1 cellular context compared by ENCODE assay signal in the genomic region with DNA sequence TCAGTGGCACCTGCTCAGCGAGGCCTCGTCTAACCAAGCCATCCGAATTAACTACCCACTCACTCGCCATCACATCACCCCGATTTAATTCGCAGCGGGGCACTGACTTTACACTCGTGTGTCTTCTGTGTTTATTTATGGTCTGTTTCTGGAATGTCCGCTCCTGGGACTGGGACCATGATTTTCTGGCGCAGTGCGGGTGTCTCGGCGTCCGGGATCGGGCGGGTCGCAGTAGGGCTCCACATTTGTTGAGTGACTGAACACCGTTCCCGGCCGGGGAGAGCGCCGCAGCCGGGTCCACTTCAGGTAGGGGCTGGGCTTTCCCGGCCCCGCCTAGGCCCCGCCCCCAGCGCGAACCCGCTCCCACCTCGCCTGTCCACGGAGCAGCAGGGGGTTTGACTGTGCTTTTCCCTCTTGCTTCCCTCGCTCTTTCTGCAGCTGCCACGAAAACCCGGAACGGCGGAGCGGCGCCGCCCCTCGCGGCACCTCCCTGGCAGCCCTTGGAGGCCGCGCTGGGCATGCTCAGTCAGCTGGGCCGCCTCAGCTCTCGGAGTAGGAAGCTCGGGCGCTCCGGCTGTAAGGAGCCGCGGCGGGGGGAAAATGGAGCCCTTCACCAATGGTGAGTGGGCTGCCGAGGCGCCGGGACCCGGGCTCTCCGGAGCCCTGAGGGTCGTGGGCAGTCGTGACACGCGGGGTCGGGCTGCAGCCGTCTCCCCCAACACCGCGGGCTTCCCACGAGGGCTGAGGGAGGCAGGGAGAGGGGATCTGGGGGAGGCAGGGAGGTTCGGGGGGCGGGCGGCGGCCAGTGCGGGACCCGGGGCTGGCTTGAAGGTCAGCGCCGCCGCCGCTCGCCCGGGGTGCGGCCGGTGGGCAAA.
TF ChIP-seq lines count a peak whose summit lies in the region.

A gene (plus strand): TSS at position 525 of the 875 bp plus-strand sequence. CDS start 76 bp downstream, at position 601.

TF ChIP-seq in HepG2, 621 proteins besides CTCF, POLR2A, EP300 and RAD21 (continued from another document and continues in another):
- TF ChIP-seq, protein P1, sequence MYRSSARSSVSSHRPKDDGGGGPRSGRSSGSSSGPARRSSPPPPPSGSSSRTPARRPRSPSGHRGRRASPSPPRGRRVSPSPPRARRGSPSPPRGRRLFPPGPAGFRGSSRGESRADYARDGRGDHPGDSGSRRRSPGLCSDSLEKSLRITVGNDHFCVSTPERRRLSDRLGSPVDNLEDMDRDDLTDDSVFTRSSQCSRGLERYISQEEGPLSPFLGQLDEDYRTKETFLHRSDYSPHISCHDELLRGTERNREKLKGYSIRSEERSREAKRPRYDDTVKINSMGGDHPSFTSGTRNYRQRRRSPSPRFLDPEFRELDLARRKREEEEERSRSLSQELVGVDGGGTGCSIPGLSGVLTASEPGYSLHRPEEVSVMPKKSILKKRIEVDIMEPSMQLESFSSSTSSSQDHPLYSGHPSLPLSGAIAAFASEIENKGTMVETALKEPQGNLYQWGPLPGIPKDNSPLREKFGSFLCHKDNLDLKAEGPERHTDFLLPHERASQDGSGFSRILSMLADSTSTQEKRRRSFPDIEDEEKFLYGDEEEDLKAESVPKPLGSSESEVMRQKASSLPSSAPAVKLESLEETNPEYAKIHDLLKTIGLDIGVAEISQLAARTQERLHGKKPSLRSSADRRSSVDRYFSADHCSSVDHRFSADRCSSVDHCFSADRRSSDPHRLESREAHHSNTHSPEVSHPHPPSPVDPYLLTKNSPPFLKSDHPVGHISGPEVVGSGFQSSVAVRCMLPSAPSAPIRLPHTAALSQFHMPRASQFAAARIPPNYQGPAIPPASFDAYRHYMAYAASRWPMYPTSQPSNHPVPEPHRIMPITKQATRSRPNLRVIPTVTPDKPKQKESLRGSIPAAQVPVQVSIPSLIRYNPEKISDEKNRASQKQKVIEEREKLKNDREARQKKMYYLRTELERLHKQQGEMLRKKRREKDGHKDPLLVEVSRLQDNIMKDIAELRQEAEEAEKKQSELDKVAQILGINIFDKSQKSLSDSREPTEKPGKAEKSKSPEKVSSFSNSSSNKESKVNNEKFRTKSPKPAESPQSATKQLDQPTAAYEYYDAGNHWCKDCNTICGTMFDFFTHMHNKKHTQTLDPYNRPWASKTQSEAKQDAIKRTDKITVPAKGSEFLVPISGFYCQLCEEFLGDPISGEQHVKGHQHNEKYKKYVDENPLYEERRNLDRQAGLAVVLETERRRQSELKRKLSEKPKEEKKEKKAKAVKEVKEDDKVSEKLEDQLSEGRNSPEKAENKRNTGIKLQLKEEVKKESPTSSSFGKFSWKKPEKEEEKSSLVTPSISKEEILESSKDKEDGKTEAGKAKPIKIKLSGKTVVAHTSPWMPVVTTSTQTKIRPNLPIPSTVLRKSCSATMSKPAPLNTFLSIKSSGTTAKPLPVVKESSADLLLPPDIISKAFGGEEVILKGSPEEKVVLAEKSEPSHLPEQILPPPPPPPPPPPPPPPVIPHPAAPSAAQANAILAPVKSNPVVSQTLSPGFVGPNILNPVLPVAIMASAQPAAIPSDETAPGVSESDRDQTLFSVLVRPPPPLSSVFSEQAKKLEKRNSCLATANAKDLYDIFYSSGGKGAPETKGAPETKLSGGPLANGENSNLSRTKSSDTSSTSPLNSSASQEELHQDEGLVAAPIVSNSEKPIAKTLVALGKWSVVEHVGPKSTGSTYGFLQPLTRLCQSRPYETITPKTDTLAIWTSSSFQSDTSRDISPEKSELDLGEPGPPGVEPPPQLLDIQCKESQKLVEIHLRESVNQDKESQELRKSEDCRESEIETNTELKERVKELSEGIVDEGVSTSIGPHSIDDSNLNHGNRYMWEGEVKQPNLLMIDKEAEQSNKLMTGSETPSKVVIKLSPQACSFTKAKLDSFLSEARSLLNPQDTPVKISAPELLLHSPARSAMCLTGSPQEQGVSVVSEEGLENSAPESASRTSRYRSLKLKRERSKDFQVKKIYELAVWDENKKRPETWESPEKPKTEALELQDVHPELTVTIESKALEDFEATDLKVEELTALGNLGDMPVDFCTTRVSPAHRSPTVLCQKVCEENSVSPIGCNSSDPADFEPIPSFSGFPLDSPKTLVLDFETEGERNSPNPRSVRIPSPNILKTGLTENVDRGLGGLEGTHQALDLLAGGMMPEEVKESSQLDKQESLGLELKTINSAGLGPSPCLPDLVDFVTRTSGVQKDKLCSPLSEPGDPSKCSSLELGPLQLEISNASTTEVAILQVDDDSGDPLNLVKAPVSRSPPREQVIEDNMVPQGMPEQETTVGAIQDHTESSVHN (CRISPR knock-in tag; IDR thresholded peaks at IDR 0.05) = no peak
- TF ChIP-seq ZNF629 (CRISPR knock-in tag; conservative IDR thresholded peaks at IDR 0.05) (no peak), NFE2L2 (IDR thresholded peaks at IDR 0.05; ENCODE audit: low read length) (no peak), SOX5 (CRISPR knock-in tag; IDR thresholded peaks at IDR 0.05; ENCODE audit: borderline replicate concordance) (peak; percentile 49; the same call in 1 of the 2 replicates), MAF1 (CRISPR knock-in tag; IDR thresholded peaks at IDR 0.05; ENCODE audit: borderline replicate concordance) (no peak), FOXA3 (CRISPR knock-in tag; IDR thresholded peaks at IDR 0.05) (peak; percentile 79), TEAD2 (CRISPR knock-in tag; IDR thresholded peaks at IDR 0.05) (0 out of 2 replicates have a peak, but pooled peaks have one; percentile 6), ZSCAN29 (CRISPR knock-in tag; conservative IDR thresholded peaks at IDR 0.05) (no peak; the same call in 1 of the 2 replicates), SRSF9 (IDR thresholded peaks at IDR 0.05; ENCODE audit: borderline replicate concordance, insufficient read depth, low read depth, low read length, poor library complexity, severe bottlenecking) (no peak), ZNF12 (CRISPR knock-in tag; IDR thresholded peaks at IDR 0.05) (peak; percentile 75; the same call in 1 of the 2 replicates), STAT5B (CRISPR knock-in tag; IDR thresholded peaks at IDR 0.05) (peak; percentile 65; the same call in 1 of the 2 replicates), NFIB (CRISPR knock-in tag; IDR thresholded peaks at IDR 0.05; ENCODE audit: borderline replicate concordance) (no peak), YEATS2 (CRISPR knock-in tag; IDR thresholded peaks at IDR 0.05; ENCODE audit: borderline replicate concordance) (peak; percentile 72), KLF16 (CRISPR knock-in tag; IDR thresholded peaks at IDR 0.05) (peak in 1 of 2 experiments; percentile 82; a peak in 1 of 4 replicates), ETV6 (CRISPR knock-in tag; conservative IDR thresholded peaks at IDR 0.05) (0 out of 2 replicates have a peak, but pooled peaks have one; percentile 40), ZNF781 (CRISPR knock-in tag; IDR thresholded peaks at IDR 0.05; ENCODE audit: borderline replicate concordance, not compliant biosample characterization) (peak; percentile 16), SMAD9 (CRISPR knock-in tag; IDR thresholded peaks at IDR 0.05) (no peak), CEBPG (CRISPR knock-in tag; IDR thresholded peaks at IDR 0.05) (peak; percentile 42; the same call in 1 of the 2 replicates), CEBPB (IDR thresholded peaks at IDR 0.05; ENCODE audit: borderline replicate concordance, low read depth, low read length) (no peak), ZFX (CRISPR knock-in tag; IDR thresholded peaks at IDR 0.05; ENCODE audit: low read depth) (peak; percentile 85), ARID2 (CRISPR knock-in tag; IDR thresholded peaks at IDR 0.05; ENCODE audit: borderline replicate concordance) (no peak; the same call in none of the 2 replicates), ZNF589 (CRISPR knock-in tag; conservative IDR thresholded peaks at IDR 0.05) (0 out of 2 replicates have a peak, but pooled peaks have one; percentile 54)
- TF ChIP-seq, protein P2, sequence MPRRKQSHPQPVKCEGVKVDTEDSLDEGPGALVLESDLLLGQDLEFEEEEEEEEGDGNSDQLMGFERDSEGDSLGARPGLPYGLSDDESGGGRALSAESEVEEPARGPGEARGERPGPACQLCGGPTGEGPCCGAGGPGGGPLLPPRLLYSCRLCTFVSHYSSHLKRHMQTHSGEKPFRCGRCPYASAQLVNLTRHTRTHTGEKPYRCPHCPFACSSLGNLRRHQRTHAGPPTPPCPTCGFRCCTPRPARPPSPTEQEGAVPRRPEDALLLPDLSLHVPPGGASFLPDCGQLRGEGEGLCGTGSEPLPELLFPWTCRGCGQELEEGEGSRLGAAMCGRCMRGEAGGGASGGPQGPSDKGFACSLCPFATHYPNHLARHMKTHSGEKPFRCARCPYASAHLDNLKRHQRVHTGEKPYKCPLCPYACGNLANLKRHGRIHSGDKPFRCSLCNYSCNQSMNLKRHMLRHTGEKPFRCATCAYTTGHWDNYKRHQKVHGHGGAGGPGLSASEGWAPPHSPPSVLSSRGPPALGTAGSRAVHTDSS (CRISPR knock-in tag; conservative IDR thresholded peaks at IDR 0.05) = no peak
- TF ChIP-seq, protein P3, sequence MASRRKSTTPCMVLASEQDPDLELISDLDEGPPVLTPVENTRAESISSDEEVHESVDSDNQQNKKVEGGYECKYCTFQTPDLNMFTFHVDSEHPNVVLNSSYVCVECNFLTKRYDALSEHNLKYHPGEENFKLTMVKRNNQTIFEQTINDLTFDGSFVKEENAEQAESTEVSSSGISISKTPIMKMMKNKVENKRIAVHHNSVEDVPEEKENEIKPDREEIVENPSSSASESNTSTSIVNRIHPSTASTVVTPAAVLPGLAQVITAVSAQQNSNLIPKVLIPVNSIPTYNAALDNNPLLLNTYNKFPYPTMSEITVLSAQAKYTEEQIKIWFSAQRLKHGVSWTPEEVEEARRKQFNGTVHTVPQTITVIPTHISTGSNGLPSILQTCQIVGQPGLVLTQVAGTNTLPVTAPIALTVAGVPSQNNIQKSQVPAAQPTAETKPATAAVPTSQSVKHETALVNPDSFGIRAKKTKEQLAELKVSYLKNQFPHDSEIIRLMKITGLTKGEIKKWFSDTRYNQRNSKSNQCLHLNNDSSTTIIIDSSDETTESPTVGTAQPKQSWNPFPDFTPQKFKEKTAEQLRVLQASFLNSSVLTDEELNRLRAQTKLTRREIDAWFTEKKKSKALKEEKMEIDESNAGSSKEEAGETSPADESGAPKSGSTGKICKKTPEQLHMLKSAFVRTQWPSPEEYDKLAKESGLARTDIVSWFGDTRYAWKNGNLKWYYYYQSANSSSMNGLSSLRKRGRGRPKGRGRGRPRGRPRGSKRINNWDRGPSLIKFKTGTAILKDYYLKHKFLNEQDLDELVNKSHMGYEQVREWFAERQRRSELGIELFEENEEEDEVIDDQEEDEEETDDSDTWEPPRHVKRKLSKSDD (CRISPR knock-in tag; IDR thresholded peaks at IDR 0.05; ENCODE audit: low read depth) = no peak
- TF ChIP-seq, protein P4, sequence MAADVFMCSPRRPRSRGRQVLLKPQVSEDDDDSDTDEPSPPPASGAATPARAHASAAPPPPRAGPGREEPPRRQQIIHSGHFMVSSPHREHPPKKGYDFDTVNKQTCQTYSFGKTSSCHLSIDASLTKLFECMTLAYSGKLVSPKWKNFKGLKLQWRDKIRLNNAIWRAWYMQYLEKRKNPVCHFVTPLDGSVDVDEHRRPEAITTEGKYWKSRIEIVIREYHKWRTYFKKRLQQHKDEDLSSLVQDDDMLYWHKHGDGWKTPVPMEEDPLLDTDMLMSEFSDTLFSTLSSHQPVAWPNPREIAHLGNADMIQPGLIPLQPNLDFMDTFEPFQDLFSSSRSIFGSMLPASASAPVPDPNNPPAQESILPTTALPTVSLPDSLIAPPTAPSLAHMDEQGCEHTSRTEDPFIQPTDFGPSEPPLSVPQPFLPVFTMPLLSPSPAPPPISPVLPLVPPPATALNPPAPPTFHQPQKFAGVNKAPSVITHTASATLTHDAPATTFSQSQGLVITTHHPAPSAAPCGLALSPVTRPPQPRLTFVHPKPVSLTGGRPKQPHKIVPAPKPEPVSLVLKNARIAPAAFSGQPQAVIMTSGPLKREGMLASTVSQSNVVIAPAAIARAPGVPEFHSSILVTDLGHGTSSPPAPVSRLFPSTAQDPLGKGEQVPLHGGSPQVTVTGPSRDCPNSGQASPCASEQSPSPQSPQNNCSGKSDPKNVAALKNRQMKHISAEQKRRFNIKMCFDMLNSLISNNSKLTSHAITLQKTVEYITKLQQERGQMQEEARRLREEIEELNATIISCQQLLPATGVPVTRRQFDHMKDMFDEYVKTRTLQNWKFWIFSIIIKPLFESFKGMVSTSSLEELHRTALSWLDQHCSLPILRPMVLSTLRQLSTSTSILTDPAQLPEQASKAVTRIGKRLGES (CRISPR knock-in tag; IDR thresholded peaks at IDR 0.05; ENCODE audit: borderline replicate concordance) = peak; percentile 7; the same call in 1 of the 2 replicates
- TF ChIP-seq, protein P5, sequence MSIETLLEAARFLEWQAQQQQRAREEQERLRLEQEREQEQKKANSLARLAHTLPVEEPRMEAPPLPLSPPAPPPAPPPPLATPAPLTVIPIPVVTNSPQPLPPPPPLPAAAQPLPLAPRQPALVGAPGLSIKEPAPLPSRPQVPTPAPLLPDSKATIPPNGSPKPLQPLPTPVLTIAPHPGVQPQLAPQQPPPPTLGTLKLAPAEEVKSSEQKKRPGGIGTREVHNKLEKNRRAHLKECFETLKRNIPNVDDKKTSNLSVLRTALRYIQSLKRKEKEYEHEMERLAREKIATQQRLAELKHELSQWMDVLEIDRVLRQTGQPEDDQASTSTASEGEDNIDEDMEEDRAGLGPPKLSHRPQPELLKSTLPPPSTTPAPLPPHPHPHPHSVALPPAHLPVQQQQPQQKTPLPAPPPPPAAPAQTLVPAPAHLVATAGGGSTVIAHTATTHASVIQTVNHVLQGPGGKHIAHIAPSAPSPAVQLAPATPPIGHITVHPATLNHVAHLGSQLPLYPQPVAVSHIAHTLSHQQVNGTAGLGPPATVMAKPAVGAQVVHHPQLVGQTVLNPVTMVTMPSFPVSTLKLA (IDR thresholded peaks at IDR 0.05) = no peak
- TF ChIP-seq, protein P6, sequence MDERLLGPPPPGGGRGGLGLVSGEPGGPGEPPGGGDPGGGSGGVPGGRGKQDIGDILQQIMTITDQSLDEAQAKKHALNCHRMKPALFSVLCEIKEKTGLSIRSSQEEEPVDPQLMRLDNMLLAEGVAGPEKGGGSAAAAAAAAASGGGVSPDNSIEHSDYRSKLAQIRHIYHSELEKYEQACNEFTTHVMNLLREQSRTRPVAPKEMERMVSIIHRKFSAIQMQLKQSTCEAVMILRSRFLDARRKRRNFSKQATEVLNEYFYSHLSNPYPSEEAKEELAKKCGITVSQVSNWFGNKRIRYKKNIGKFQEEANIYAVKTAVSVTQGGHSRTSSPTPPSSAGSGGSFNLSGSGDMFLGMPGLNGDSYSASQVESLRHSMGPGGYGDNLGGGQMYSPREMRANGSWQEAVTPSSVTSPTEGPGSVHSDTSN (CRISPR knock-in tag; IDR thresholded peaks at IDR 0.05) = no peak
- TF ChIP-seq, protein P7, sequence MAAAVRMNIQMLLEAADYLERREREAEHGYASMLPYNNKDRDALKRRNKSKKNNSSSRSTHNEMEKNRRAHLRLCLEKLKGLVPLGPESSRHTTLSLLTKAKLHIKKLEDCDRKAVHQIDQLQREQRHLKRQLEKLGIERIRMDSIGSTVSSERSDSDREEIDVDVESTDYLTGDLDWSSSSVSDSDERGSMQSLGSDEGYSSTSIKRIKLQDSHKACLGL (CRISPR knock-in tag; IDR thresholded peaks at IDR 0.05) = no peak
- TF ChIP-seq, protein P8, sequence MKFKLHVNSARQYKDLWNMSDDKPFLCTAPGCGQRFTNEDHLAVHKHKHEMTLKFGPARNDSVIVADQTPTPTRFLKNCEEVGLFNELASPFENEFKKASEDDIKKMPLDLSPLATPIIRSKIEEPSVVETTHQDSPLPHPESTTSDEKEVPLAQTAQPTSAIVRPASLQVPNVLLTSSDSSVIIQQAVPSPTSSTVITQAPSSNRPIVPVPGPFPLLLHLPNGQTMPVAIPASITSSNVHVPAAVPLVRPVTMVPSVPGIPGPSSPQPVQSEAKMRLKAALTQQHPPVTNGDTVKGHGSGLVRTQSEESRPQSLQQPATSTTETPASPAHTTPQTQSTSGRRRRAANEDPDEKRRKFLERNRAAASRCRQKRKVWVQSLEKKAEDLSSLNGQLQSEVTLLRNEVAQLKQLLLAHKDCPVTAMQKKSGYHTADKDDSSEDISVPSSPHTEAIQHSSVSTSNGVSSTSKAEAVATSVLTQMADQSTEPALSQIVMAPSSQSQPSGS (CRISPR knock-in tag; IDR thresholded peaks at IDR 0.05) = peak; percentile 80
